In the genomic region with DNA sequence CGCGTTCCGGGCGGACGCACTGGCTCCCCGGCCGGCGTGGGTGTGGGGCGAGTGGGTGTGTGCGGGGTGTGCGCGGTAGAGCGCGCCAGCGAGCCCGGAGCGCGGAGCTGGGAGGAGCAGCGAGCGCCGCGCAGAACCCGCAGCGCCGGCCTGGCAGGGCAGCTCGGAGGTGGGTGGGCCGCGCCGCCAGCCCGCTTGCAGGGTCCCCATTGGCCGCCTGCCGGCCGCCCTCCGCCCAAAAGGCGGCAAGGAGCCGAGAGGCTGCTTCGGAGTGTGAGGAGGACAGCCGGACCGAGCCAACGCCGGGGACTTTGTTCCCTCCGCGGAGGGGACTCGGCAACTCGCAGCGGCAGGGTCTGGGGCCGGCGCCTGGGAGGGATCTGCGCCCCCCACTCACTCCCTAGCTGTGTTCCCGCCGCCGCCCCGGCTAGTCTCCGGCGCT, we compare ENCODE assay signal across 1 cellular context.
TF ChIP-seq lines count a peak whose summit lies in the region.

A gene (plus strand): TSS at position 264 of the 442 bp plus-strand sequence. CDS start 1,211 bp downstream, outside the sequence.

TF ChIP-seq in WTC11, 78 proteins besides CTCF, POLR2A, EP300 and RAD21 (continued from another document and continues in another):
- TF ChIP-seq, protein P1, sequence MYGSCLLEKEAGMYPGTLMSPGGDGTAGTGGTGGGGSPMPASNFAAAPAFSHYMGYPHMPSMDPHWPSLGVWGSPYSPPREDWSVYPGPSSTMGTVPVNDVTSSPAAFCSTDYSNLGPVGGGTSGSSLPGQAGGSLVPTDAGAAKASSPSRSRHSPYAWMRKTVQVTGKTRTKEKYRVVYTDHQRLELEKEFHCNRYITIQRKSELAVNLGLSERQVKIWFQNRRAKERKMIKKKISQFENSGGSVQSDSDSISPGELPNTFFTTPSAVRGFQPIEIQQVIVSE (CRISPR knock-in tag; IDR thresholded peaks at IDR 0.05; ENCODE audit: borderline replicate concordance), result no peak
- TF ChIP-seq, protein P2, sequence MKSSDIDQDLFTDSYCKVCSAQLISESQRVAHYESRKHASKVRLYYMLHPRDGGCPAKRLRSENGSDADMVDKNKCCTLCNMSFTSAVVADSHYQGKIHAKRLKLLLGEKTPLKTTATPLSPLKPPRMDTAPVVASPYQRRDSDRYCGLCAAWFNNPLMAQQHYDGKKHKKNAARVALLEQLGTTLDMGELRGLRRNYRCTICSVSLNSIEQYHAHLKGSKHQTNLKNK (CRISPR knock-in tag; IDR thresholded peaks at IDR 0.05), result no peak
- no peak for TF ChIP-seq NR1H2 (CRISPR knock-in tag; IDR thresholded peaks at IDR 0.05)
- TF ChIP-seq GTF2I (CRISPR knock-in tag; conservative IDR thresholded peaks at IDR 0.05), result no peak
- TF ChIP-seq SOX15 (CRISPR knock-in tag; IDR thresholded peaks at IDR 0.05), result no peak
- peak; percentile 67 for TF ChIP-seq ETV6 (CRISPR knock-in tag; IDR thresholded peaks at IDR 0.05)
- TF ChIP-seq, protein P3, sequence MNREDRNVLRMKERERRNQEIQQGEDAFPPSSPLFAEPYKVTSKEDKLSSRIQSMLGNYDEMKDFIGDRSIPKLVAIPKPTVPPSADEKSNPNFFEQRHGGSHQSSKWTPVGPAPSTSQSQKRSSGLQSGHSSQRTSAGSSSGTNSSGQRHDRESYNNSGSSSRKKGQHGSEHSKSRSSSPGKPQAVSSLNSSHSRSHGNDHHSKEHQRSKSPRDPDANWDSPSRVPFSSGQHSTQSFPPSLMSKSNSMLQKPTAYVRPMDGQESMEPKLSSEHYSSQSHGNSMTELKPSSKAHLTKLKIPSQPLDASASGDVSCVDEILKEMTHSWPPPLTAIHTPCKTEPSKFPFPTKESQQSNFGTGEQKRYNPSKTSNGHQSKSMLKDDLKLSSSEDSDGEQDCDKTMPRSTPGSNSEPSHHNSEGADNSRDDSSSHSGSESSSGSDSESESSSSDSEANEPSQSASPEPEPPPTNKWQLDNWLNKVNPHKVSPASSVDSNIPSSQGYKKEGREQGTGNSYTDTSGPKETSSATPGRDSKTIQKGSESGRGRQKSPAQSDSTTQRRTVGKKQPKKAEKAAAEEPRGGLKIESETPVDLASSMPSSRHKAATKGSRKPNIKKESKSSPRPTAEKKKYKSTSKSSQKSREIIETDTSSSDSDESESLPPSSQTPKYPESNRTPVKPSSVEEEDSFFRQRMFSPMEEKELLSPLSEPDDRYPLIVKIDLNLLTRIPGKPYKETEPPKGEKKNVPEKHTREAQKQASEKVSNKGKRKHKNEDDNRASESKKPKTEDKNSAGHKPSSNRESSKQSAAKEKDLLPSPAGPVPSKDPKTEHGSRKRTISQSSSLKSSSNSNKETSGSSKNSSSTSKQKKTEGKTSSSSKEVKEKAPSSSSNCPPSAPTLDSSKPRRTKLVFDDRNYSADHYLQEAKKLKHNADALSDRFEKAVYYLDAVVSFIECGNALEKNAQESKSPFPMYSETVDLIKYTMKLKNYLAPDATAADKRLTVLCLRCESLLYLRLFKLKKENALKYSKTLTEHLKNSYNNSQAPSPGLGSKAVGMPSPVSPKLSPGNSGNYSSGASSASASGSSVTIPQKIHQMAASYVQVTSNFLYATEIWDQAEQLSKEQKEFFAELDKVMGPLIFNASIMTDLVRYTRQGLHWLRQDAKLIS (CRISPR knock-in tag; IDR thresholded peaks at IDR 0.05; ENCODE audit: borderline replicate concordance), result no peak; the same call in 1 of the 2 replicates
- no peak for TF ChIP-seq ZNF219 (CRISPR knock-in tag; IDR thresholded peaks at IDR 0.05; ENCODE audit: borderline replicate concordance)
- no peak for TF ChIP-seq IRF2 (CRISPR knock-in tag; IDR thresholded peaks at IDR 0.05; ENCODE audit: borderline replicate concordance, low read depth)
- TF ChIP-seq, protein P4, sequence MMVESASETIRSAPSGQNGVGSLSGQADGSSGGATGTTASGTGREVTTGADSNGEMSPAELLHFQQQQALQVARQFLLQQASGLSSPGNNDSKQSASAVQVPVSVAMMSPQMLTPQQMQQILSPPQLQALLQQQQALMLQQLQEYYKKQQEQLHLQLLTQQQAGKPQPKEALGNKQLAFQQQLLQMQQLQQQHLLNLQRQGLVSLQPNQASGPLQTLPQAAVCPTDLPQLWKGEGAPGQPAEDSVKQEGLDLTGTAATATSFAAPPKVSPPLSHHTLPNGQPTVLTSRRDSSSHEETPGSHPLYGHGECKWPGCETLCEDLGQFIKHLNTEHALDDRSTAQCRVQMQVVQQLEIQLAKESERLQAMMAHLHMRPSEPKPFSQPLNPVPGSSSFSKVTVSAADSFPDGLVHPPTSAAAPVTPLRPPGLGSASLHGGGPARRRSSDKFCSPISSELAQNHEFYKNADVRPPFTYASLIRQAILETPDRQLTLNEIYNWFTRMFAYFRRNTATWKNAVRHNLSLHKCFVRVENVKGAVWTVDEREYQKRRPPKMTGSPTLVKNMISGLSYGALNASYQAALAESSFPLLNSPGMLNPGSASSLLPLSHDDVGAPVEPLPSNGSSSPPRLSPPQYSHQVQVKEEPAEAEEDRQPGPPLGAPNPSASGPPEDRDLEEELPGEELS (CRISPR knock-in tag; IDR thresholded peaks at IDR 0.05), result peak; percentile 41; the same call in 1 of the 2 replicates
- TF ChIP-seq, protein P5, sequence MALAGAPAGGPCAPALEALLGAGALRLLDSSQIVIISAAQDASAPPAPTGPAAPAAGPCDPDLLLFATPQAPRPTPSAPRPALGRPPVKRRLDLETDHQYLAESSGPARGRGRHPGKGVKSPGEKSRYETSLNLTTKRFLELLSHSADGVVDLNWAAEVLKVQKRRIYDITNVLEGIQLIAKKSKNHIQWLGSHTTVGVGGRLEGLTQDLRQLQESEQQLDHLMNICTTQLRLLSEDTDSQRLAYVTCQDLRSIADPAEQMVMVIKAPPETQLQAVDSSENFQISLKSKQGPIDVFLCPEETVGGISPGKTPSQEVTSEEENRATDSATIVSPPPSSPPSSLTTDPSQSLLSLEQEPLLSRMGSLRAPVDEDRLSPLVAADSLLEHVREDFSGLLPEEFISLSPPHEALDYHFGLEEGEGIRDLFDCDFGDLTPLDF (CRISPR knock-in tag; IDR thresholded peaks at IDR 0.05), result no peak
- TF ChIP-seq, protein P6, sequence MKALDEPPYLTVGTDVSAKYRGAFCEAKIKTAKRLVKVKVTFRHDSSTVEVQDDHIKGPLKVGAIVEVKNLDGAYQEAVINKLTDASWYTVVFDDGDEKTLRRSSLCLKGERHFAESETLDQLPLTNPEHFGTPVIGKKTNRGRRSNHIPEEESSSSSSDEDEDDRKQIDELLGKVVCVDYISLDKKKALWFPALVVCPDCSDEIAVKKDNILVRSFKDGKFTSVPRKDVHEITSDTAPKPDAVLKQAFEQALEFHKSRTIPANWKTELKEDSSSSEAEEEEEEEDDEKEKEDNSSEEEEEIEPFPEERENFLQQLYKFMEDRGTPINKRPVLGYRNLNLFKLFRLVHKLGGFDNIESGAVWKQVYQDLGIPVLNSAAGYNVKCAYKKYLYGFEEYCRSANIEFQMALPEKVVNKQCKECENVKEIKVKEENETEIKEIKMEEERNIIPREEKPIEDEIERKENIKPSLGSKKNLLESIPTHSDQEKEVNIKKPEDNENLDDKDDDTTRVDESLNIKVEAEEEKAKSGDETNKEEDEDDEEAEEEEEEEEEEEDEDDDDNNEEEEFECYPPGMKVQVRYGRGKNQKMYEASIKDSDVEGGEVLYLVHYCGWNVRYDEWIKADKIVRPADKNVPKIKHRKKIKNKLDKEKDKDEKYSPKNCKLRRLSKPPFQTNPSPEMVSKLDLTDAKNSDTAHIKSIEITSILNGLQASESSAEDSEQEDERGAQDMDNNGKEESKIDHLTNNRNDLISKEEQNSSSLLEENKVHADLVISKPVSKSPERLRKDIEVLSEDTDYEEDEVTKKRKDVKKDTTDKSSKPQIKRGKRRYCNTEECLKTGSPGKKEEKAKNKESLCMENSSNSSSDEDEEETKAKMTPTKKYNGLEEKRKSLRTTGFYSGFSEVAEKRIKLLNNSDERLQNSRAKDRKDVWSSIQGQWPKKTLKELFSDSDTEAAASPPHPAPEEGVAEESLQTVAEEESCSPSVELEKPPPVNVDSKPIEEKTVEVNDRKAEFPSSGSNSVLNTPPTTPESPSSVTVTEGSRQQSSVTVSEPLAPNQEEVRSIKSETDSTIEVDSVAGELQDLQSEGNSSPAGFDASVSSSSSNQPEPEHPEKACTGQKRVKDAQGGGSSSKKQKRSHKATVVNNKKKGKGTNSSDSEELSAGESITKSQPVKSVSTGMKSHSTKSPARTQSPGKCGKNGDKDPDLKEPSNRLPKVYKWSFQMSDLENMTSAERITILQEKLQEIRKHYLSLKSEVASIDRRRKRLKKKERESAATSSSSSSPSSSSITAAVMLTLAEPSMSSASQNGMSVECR (CRISPR knock-in tag; IDR thresholded peaks at IDR 0.05; ENCODE audit: borderline replicate concordance), result 0 out of 2 replicates have a peak, but pooled peaks have one; percentile 35
- TF ChIP-seq, protein P7, sequence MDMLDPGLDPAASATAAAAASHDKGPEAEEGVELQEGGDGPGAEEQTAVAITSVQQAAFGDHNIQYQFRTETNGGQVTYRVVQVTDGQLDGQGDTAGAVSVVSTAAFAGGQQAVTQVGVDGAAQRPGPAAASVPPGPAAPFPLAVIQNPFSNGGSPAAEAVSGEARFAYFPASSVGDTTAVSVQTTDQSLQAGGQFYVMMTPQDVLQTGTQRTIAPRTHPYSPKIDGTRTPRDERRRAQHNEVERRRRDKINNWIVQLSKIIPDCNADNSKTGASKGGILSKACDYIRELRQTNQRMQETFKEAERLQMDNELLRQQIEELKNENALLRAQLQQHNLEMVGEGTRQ (CRISPR knock-in tag; IDR thresholded peaks at IDR 0.05), result 0 out of 2 replicates have a peak, but pooled peaks have one; percentile 25
- TF ChIP-seq NR2C2 (CRISPR knock-in tag; IDR thresholded peaks at IDR 0.05), result no peak
- TF ChIP-seq EMX1 (CRISPR knock-in tag; IDR thresholded peaks at IDR 0.05), result no peak
- peak; percentile 56; the same call in 1 of the 2 replicates for TF ChIP-seq ZNF263 (CRISPR knock-in tag; IDR thresholded peaks at IDR 0.05; ENCODE audit: low read depth)
- TF ChIP-seq PRRX2 (CRISPR knock-in tag; IDR thresholded peaks at IDR 0.05), result no peak
- TF ChIP-seq ZNF317 (CRISPR knock-in tag; IDR thresholded peaks at IDR 0.05; ENCODE audit: borderline replicate concordance, low read depth), result 0 out of 2 replicates have a peak, but pooled peaks have one; percentile 6
- TF ChIP-seq, protein P8, sequence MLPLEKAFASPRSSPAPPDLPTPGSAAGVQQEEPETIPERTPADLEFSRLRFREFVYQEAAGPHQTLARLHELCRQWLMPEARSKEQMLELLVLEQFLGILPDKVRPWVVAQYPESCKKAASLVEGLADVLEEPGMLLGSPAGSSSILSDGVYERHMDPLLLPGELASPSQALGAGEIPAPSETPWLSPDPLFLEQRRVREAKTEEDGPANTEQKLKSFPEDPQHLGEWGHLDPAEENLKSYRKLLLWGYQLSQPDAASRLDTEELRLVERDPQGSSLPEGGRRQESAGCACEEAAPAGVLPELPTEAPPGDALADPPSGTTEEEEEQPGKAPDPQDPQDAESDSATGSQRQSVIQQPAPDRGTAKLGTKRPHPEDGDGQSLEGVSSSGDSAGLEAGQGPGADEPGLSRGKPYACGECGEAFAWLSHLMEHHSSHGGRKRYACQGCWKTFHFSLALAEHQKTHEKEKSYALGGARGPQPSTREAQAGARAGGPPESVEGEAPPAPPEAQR (CRISPR knock-in tag; IDR thresholded peaks at IDR 0.05), result no peak
- TF ChIP-seq, protein P9, sequence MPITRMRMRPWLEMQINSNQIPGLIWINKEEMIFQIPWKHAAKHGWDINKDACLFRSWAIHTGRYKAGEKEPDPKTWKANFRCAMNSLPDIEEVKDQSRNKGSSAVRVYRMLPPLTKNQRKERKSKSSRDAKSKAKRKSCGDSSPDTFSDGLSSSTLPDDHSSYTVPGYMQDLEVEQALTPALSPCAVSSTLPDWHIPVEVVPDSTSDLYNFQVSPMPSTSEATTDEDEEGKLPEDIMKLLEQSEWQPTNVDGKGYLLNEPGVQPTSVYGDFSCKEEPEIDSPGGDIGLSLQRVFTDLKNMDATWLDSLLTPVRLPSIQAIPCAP (CRISPR knock-in tag; IDR thresholded peaks at IDR 0.05), result no peak
- TF ChIP-seq MXD4 (CRISPR knock-in tag; IDR thresholded peaks at IDR 0.05; ENCODE audit: borderline replicate concordance), result no peak
- TF ChIP-seq FOXK1 (CRISPR knock-in tag; IDR thresholded peaks at IDR 0.05), result no peak; the same call in 1 of the 2 replicates
- TF ChIP-seq ZNF121 (CRISPR knock-in tag; IDR thresholded peaks at IDR 0.05), result no peak
- TF ChIP-seq FOXJ3 (CRISPR knock-in tag; IDR thresholded peaks at IDR 0.05; ENCODE audit: borderline replicate concordance), result no peak
- TF ChIP-seq, protein P10, sequence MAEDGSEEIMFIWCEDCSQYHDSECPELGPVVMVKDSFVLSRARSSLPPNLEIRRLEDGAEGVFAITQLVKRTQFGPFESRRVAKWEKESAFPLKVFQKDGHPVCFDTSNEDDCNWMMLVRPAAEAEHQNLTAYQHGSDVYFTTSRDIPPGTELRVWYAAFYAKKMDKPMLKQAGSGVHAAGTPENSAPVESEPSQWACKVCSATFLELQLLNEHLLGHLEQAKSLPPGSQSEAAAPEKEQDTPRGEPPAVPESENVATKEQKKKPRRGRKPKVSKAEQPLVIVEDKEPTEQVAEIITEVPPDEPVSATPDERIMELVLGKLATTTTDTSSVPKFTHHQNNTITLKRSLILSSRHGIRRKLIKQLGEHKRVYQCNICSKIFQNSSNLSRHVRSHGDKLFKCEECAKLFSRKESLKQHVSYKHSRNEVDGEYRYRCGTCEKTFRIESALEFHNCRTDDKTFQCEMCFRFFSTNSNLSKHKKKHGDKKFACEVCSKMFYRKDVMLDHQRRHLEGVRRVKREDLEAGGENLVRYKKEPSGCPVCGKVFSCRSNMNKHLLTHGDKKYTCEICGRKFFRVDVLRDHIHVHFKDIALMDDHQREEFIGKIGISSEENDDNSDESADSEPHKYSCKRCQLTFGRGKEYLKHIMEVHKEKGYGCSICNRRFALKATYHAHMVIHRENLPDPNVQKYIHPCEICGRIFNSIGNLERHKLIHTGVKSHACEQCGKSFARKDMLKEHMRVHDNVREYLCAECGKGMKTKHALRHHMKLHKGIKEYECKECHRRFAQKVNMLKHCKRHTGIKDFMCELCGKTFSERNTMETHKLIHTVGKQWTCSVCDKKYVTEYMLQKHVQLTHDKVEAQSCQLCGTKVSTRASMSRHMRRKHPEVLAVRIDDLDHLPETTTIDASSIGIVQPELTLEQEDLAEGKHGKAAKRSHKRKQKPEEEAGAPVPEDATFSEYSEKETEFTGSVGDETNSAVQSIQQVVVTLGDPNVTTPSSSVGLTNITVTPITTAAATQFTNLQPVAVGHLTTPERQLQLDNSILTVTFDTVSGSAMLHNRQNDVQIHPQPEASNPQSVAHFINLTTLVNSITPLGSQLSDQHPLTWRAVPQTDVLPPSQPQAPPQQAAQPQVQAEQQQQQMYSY (CRISPR knock-in tag; IDR thresholded peaks at IDR 0.05), result 0 out of 2 replicates have a peak, but pooled peaks have one; percentile 15
- TF ChIP-seq TEAD1 (CRISPR knock-in tag; IDR thresholded peaks at IDR 0.05), result peak; percentile 67; the same call in 1 of the 2 replicates
- TF ChIP-seq ATF1 (CRISPR knock-in tag; IDR thresholded peaks at IDR 0.05), result no peak
- no peak for TF ChIP-seq ZBTB21 (CRISPR knock-in tag; IDR thresholded peaks at IDR 0.05; ENCODE audit: borderline replicate concordance)
- TF ChIP-seq GABPB1 (CRISPR knock-in tag; IDR thresholded peaks at IDR 0.05), result no peak
- TF ChIP-seq RORB (CRISPR knock-in tag; IDR thresholded peaks at IDR 0.05), result no peak
- TF ChIP-seq ZNF671 (CRISPR knock-in tag; IDR thresholded peaks at IDR 0.05), result no peak
- peak; percentile 34; the same call in 1 of the 2 replicates for TF ChIP-seq NFE2L1 (CRISPR knock-in tag; IDR thresholded peaks at IDR 0.05)
- TF ChIP-seq MYBL2 (CRISPR knock-in tag; IDR thresholded peaks at IDR 0.05), result 0 out of 2 replicates have a peak, but pooled peaks have one; percentile 64
- no peak for TF ChIP-seq ZNF416 (CRISPR knock-in tag; IDR thresholded peaks at IDR 0.05)
- TF ChIP-seq FOXP1 (CRISPR knock-in tag; IDR thresholded peaks at IDR 0.05; ENCODE audit: borderline replicate concordance), result peak; percentile 41; the same call in 1 of the 2 replicates
- TF ChIP-seq, protein P11, sequence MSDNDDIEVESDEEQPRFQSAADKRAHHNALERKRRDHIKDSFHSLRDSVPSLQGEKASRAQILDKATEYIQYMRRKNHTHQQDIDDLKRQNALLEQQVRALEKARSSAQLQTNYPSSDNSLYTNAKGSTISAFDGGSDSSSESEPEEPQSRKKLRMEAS (CRISPR knock-in tag; IDR thresholded peaks at IDR 0.05), result peak; percentile 9; the same call in 1 of the 2 replicates
